ENCODE assay signal across 27 cellular contexts in genomic region chr4:75089206-75089605, GRCh38.
"Had no signal": no experiment of that assay in that cellular context is flagged by ENCODE, and none has a peak within 500 bp of the region (broad histone marks: within the 10 kb centered on the region; RNA-seq: fewer than 3 reads in every experiment).

No MANE protein-coding gene starts in this region.

- H3K9me3 ChIP-seq: esophagus squamous epithelium had no signal

- ATAC-seq: activated naive CD4-positive, alpha-beta T cell treated with anti-CD3 and anti-CD28 coated beads, Interleukin-2, amount 50 U/mL, for 72 hours; activated T-cell treated with anti-CD3 and anti-CD28 coated beads, Interleukin-2, amount 50 U/mL, for 72 hours; WTC11 had no signal

- H3K4me1 ChIP-seq: esophagus squamous epithelium had no signal

- H3K4me3 ChIP-seq: esophagus squamous epithelium had no signal

- DNase-seq: activated CD4-positive, alpha-beta memory T cell treated with anti-CD3 and anti-CD28 coated beads, Interleukin-2, amount 10 ng/mL, durations not matched to agents 7 days and 5 days; activated CD4-positive, alpha-beta T cell treated with anti-CD3 and anti-CD28 coated beads for 1 hour; activated CD4-positive, alpha-beta T cell treated with anti-CD3 and anti-CD28 coated beads for 4 hours; activated CD4-positive, alpha-beta T cell treated with anti-CD3 and anti-CD28 coated beads, Interleukin-2, amount 10 ng/mL, durations not matched to agents 7 days and 5 days; activated CD4-positive, alpha-beta T cell treated with anti-CD3 and anti-CD28 coated beads, Interleukin-2, amount 50 U/mL, for 4 hours; activated CD8-positive, alpha-beta memory T cell treated with anti-CD3 and anti-CD28 coated beads, Interleukin-2, amount 50 U/mL, for 48 hours; activated gamma-delta T cell; activated naive CD4-positive, alpha-beta T cell; activated naive CD4-positive, alpha-beta T cell treated with anti-CD3 and anti-CD28 coated beads, Interleukin-2, amount 10 ng/mL, durations not matched to agents 7 days and 5 days; activated naive CD8-positive, alpha-beta T cell treated with anti-CD3 and anti-CD28 coated beads, Interleukin-2, amount 10 ng/mL, durations not matched to agents 7 days and 5 days; activated T-cell treated with anti-CD3 and anti-CD28 coated beads for 4 hours; activated T-cell treated with anti-CD3 and anti-CD28 coated beads, Interleukin-2, amount 50 U/mL, for 24 hours; activated T-cell treated with anti-CD3 and anti-CD28 coated beads, Interleukin-2, amount 50 U/mL, for 72 hours; amniotic stem cell; anterior cingulate cortex; caudate nucleus; cortex of kidney; dermis blood vessel endothelial cell; effector CD8-positive, alpha-beta T cell; esophagus squamous epithelium; foreskin fibroblast; head of caudate nucleus; T-helper 2 cell had no signal

- H3K27ac ChIP-seq: epithelial cell of prostate, esophagus squamous epithelium, VCaP had no signal

- H3K36me3 ChIP-seq: esophagus squamous epithelium had no signal

- H3K27me3 ChIP-seq: esophagus squamous epithelium had no signal
